ENCODE assay signal across 2 cellular contexts in the genomic region with DNA sequence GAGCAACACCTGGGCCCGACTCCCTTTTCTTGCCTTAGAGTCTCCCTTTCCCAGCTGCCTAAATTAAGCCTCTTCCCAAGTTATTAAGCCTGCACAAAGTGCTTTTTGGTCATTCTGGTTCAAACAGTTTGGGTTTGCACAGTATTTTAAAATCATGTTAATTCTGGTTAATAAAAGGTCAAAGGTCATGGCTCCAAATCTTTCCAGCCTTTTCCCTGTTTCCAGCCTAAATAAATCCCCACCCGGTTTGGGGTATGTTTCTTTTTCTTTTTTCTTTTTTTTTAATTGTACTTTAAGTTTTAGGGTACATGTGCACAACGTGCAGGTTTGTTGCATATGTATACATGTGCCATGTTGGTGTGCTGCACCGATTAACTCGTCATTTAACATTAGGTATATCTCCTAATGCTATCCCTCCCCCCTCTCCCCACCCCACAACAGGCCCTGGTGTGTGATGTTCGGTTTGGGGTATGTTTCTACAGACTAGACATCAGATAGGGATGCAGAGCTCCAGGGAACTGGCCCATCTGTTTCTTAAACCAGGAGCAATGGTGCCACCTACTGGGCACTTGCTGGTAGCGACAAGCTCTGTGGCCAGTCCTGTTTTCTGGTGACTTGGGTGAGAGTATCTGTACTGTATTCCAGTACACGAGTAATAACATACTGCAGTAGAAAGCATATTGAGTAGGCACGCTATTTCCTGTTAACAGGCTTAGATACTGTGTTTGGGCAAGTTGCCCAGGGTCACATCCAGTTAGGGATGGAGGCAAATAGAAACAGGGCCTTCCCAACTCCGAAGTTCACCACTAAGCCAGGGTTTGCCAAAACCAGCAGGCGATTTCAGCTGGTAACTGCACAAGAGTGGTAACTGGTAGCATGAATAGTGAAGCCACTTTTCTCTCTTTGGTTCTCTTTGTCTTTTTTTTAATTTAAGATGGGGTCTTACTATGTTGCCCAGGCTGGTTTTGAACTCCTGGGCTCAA.
TF ChIP-seq lines count a peak whose summit lies in the region.

No MANE protein-coding gene starts in this region.

TF ChIP-seq in HCT116, 20 proteins besides CTCF, POLR2A, EP300 and RAD21:
- TF ChIP-seq SRF (IDR thresholded peaks at IDR 0.05; ENCODE audit: low read depth), result no peak
- TF ChIP-seq SIN3A (IDR thresholded peaks at IDR 0.05; ENCODE audit: low read depth), result no peak
- TF ChIP-seq CEBPB (IDR thresholded peaks at IDR 0.05; ENCODE audit: low read depth), result no peak
- no peak for TF ChIP-seq CBX3 (IDR thresholded peaks at IDR 0.05; ENCODE audit: low read depth)
- TF ChIP-seq, protein P1, sequence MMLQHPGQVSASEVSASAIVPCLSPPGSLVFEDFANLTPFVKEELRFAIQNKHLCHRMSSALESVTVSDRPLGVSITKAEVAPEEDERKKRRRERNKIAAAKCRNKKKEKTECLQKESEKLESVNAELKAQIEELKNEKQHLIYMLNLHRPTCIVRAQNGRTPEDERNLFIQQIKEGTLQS (IDR thresholded peaks at IDR 0.05), result no peak
- no peak for TF ChIP-seq ZFX (IDR thresholded peaks at IDR 0.05)
- TF ChIP-seq SP1 (IDR thresholded peaks at IDR 0.05; ENCODE audit: low read depth), result no peak
- no peak for TF ChIP-seq FOSL1 (IDR thresholded peaks at IDR 0.05; ENCODE audit: low read depth)
- no peak for TF ChIP-seq ZNF274 (IDR thresholded peaks at IDR 0.05; ENCODE audit: low read depth, low read length)
- TF ChIP-seq ELF1 (IDR thresholded peaks at IDR 0.05; ENCODE audit: borderline replicate concordance, low read depth), result no peak
- TF ChIP-seq, protein P2, sequence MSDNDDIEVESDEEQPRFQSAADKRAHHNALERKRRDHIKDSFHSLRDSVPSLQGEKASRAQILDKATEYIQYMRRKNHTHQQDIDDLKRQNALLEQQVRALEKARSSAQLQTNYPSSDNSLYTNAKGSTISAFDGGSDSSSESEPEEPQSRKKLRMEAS (IDR thresholded peaks at IDR 0.05), result no peak
- TF ChIP-seq TCF7L2 (IDR thresholded peaks at IDR 0.05; ENCODE audit: borderline replicate concordance, extremely low read depth, insufficient read depth, insufficient read length), result no peak
- TF ChIP-seq JUND (IDR thresholded peaks at IDR 0.05), result no peak
- TF ChIP-seq, protein P3, sequence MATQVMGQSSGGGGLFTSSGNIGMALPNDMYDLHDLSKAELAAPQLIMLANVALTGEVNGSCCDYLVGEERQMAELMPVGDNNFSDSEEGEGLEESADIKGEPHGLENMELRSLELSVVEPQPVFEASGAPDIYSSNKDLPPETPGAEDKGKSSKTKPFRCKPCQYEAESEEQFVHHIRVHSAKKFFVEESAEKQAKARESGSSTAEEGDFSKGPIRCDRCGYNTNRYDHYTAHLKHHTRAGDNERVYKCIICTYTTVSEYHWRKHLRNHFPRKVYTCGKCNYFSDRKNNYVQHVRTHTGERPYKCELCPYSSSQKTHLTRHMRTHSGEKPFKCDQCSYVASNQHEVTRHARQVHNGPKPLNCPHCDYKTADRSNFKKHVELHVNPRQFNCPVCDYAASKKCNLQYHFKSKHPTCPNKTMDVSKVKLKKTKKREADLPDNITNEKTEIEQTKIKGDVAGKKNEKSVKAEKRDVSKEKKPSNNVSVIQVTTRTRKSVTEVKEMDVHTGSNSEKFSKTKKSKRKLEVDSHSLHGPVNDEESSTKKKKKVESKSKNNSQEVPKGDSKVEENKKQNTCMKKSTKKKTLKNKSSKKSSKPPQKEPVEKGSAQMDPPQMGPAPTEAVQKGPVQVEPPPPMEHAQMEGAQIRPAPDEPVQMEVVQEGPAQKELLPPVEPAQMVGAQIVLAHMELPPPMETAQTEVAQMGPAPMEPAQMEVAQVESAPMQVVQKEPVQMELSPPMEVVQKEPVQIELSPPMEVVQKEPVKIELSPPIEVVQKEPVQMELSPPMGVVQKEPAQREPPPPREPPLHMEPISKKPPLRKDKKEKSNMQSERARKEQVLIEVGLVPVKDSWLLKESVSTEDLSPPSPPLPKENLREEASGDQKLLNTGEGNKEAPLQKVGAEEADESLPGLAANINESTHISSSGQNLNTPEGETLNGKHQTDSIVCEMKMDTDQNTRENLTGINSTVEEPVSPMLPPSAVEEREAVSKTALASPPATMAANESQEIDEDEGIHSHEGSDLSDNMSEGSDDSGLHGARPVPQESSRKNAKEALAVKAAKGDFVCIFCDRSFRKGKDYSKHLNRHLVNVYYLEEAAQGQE (IDR thresholded peaks at IDR 0.05; ENCODE audit: low read depth), result no peak
- TF ChIP-seq EZH2 (IDR thresholded peaks at IDR 0.05), result no peak
- no peak for TF ChIP-seq POLR2AphosphoS5 (IDR thresholded peaks at IDR 0.05; ENCODE audit: low read depth, low read length)
- TF ChIP-seq EZH2phosphoT487 (IDR thresholded peaks at IDR 0.05; ENCODE audit: borderline replicate concordance), result no peak
- TF ChIP-seq, protein P4, sequence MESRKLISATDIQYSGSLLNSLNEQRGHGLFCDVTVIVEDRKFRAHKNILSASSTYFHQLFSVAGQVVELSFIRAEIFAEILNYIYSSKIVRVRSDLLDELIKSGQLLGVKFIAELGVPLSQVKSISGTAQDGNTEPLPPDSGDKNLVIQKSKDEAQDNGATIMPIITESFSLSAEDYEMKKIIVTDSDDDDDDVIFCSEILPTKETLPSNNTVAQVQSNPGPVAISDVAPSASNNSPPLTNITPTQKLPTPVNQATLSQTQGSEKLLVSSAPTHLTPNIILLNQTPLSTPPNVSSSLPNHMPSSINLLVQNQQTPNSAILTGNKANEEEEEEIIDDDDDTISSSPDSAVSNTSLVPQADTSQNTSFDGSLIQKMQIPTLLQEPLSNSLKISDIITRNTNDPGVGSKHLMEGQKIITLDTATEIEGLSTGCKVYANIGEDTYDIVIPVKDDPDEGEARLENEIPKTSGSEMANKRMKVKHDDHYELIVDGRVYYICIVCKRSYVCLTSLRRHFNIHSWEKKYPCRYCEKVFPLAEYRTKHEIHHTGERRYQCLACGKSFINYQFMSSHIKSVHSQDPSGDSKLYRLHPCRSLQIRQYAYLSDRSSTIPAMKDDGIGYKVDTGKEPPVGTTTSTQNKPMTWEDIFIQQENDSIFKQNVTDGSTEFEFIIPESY (IDR thresholded peaks at IDR 0.05; ENCODE audit: extremely low read depth, insufficient replicate concordance, low read length), result no peak
- TF ChIP-seq YY1 (IDR thresholded peaks at IDR 0.05; ENCODE audit: extremely low read depth, insufficient replicate concordance, low read depth, low read length), result no peak

TF ChIP-seq in GM12878, 131 proteins besides CTCF, POLR2A, EP300 and RAD21 (continued from another document and continues in another):
- TF ChIP-seq ZSCAN29 (IDR thresholded peaks at IDR 0.05) (no peak), ZNF274 (IDR thresholded peaks at IDR 0.05; ENCODE audit: insufficient read depth, insufficient read length) (no peak), RAD51 (IDR thresholded peaks at IDR 0.05) (no peak), ZNF622 (IDR thresholded peaks at IDR 0.05) (no peak), PAX8 (IDR thresholded peaks at IDR 0.05) (no peak), ZNF384 (IDR thresholded peaks at IDR 0.05; ENCODE audit: borderline replicate concordance, low read depth, low read length) (no peak), CHD4 (IDR thresholded peaks at IDR 0.05) (no peak), ZBED1 (IDR thresholded peaks at IDR 0.05; ENCODE audit: borderline replicate concordance) (no peak), POU2F2 (IDR thresholded peaks at IDR 0.05; ENCODE audit: borderline replicate concordance, low read depth, low read length) (no peak), IRF4 (IDR thresholded peaks at IDR 0.05; ENCODE audit: low read depth, low read length) (0 out of 2 replicates have a peak, but pooled peaks have one; percentile 29), IKZF2 (IDR thresholded peaks at IDR 0.05) (no peak), POLR2AphosphoS2 (IDR thresholded peaks at IDR 0.05; ENCODE audit: low read depth, low read length) (no peak), NR2F1 (conservative IDR thresholded peaks at IDR 0.05) (peak; percentile 79), SPI1 (IDR thresholded peaks at IDR 0.05; ENCODE audit: borderline replicate concordance, insufficient read depth, low read depth, low read length) (no peak)
- TF ChIP-seq, protein P5, sequence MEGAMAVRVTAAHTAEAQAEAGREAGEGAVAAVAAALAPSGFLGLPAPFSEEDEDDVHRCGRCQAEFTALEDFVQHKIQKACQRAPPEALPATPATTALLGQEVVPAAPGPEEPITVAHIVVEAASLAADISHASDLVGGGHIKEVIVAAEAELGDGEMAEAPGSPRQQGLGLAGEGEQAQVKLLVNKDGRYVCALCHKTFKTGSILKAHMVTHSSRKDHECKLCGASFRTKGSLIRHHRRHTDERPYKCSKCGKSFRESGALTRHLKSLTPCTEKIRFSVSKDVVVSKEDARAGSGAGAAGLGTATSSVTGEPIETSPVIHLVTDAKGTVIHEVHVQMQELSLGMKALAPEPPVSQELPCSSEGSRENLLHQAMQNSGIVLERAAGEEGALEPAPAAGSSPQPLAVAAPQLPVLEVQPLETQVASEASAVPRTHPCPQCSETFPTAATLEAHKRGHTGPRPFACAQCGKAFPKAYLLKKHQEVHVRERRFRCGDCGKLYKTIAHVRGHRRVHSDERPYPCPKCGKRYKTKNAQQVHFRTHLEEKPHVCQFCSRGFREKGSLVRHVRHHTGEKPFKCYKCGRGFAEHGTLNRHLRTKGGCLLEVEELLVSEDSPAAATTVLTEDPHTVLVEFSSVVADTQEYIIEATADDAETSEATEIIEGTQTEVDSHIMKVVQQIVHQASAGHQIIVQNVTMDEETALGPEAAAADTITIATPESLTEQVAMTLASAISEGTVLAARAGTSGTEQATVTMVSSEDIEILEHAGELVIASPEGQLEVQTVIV (IDR thresholded peaks at IDR 0.05; ENCODE audit: borderline replicate concordance, partially characterized antibody), result no peak
- TF ChIP-seq, protein P6, sequence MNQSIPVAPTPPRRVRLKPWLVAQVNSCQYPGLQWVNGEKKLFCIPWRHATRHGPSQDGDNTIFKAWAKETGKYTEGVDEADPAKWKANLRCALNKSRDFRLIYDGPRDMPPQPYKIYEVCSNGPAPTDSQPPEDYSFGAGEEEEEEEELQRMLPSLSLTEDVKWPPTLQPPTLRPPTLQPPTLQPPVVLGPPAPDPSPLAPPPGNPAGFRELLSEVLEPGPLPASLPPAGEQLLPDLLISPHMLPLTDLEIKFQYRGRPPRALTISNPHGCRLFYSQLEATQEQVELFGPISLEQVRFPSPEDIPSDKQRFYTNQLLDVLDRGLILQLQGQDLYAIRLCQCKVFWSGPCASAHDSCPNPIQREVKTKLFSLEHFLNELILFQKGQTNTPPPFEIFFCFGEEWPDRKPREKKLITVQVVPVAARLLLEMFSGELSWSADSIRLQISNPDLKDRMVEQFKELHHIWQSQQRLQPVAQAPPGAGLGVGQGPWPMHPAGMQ (IDR thresholded peaks at IDR 0.05; ENCODE audit: borderline replicate concordance), result no peak
- TF ChIP-seq, protein P7, sequence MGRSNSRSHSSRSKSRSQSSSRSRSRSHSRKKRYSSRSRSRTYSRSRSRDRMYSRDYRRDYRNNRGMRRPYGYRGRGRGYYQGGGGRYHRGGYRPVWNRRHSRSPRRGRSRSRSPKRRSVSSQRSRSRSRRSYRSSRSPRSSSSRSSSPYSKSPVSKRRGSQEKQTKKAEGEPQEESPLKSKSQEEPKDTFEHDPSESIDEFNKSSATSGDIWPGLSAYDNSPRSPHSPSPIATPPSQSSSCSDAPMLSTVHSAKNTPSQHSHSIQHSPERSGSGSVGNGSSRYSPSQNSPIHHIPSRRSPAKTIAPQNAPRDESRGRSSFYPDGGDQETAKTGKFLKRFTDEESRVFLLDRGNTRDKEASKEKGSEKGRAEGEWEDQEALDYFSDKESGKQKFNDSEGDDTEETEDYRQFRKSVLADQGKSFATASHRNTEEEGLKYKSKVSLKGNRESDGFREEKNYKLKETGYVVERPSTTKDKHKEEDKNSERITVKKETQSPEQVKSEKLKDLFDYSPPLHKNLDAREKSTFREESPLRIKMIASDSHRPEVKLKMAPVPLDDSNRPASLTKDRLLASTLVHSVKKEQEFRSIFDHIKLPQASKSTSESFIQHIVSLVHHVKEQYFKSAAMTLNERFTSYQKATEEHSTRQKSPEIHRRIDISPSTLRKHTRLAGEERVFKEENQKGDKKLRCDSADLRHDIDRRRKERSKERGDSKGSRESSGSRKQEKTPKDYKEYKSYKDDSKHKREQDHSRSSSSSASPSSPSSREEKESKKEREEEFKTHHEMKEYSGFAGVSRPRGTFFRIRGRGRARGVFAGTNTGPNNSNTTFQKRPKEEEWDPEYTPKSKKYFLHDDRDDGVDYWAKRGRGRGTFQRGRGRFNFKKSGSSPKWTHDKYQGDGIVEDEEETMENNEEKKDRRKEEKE (IDR thresholded peaks at IDR 0.05), result no peak
- TF ChIP-seq, protein P8, sequence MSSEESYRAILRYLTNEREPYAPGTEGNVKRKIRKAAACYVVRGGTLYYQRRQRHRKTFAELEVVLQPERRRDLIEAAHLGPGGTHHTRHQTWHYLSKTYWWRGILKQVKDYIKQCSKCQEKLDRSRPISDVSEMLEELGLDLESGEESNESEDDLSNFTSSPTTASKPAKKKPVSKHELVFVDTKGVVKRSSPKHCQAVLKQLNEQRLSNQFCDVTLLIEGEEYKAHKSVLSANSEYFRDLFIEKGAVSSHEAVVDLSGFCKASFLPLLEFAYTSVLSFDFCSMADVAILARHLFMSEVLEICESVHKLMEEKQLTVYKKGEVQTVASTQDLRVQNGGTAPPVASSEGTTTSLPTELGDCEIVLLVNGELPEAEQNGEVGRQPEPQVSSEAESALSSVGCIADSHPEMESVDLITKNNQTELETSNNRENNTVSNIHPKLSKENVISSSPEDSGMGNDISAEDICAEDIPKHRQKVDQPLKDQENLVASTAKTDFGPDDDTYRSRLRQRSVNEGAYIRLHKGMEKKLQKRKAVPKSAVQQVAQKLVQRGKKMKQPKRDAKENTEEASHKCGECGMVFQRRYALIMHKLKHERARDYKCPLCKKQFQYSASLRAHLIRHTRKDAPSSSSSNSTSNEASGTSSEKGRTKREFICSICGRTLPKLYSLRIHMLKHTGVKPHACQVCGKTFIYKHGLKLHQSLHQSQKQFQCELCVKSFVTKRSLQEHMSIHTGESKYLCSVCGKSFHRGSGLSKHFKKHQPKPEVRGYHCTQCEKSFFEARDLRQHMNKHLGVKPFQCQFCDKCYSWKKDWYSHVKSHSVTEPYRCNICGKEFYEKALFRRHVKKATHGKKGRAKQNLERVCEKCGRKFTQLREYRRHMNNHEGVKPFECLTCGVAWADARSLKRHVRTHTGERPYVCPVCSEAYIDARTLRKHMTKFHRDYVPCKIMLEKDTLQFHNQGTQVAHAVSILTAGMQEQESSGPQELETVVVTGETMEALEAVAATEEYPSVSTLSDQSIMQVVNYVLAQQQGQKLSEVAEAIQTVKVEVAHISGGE (CRISPR knock-in tag; IDR thresholded peaks at IDR 0.05), result no peak
- TF ChIP-seq, protein P9, sequence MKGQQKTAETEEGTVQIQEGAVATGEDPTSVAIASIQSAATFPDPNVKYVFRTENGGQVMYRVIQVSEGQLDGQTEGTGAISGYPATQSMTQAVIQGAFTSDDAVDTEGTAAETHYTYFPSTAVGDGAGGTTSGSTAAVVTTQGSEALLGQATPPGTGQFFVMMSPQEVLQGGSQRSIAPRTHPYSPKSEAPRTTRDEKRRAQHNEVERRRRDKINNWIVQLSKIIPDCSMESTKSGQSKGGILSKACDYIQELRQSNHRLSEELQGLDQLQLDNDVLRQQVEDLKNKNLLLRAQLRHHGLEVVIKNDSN (IDR thresholded peaks at IDR 0.05; ENCODE audit: borderline replicate concordance, extremely low read length, insufficient read depth, low read depth, low read length), result no peak
- TF ChIP-seq, protein P10, sequence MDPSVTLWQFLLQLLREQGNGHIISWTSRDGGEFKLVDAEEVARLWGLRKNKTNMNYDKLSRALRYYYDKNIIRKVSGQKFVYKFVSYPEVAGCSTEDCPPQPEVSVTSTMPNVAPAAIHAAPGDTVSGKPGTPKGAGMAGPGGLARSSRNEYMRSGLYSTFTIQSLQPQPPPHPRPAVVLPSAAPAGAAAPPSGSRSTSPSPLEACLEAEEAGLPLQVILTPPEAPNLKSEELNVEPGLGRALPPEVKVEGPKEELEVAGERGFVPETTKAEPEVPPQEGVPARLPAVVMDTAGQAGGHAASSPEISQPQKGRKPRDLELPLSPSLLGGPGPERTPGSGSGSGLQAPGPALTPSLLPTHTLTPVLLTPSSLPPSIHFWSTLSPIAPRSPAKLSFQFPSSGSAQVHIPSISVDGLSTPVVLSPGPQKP (IDR thresholded peaks at IDR 0.05; ENCODE audit: low read depth, low read length), result no peak
